Comparison of ENCODE assay signal across 17 cellular contexts in the genomic region with DNA sequence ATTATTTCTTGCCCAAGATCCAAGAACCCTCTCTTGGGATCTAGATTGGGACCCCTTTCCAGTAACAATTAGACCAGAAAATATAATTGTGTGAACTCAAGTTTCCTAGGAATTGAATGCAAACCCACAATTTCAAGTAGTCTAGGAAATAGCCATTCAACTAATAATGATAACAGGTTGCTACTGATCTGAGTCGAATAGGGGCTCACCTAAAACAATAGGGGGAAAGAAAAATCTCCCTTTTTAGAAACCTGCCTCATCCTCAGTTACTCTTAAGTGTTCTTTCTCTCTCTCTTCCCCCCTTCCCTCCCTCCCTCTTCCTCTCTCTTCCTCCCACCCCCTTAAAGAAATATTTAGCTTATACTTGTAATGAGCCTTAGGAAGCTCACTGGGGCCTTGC.
DNase-seq lines count a peak whose midpoint lies in the region; ATAC-seq, FAIRE-seq and TF ChIP-seq lines count a peak whose summit lies in the region.
"Had no signal": no experiment of that assay in that cellular context is flagged by ENCODE, and none has a peak within 500 bp of the region (broad histone marks: within the 10 kb centered on the region; RNA-seq: fewer than 3 reads in every experiment).

No MANE protein-coding gene starts in this region.

- H3K27ac Mint-ChIP-seq in WTC11 (peak overlapping the region; percentile 41; the same call in 1 of the 2 replicates), endodermal cell (no peak overlapping the region)
- H3K27ac Mint-ChIP-seq: CD4-positive, alpha-beta memory T cell had no signal

- CTCF ChIA-PET in WTC11 (lab: Charles Lee) = interaction anchor here (1.1 kb wide), 1 partner anchor 15 kb away, joined by 3 read pairs; no protein-coding TSS in a partner anchor

- WGBS in endodermal cell (ENCODE audit: insufficient coverage in 1 of 2, insufficient read length in 1 of 2), 2 experiments = 86 to 95% methylated on average over 1 of the region's 1 CpG

- H3K4me3 Mint-ChIP-seq in WTC11 = no peak overlapping the region
- no peak overlapping the region for H3K4me3 Mint-ChIP-seq in endodermal cell
- H3K4me3 Mint-ChIP-seq: CD4-positive, alpha-beta memory T cell had no signal

- no peak for TF ChIP-seq CTCF in WTC11 (IDR thresholded peaks at IDR 0.05)
- TF ChIP-seq CTCF in endodermal cell (conservative IDR thresholded peaks at IDR 0.05) = no peak
- TF ChIP-seq CTCF in kidney (IDR thresholded peaks at IDR 0.05; ENCODE audit: borderline replicate concordance, extremely low read depth, insufficient read depth) = no peak

- H3K36me3 ChIP-seq in HUES48 (ENCODE audit: control insufficient read depth, insufficient read depth, low read length) (no peaks in the 10 kb centered on the region), iPS-15b (ENCODE audit: control insufficient read depth, insufficient read depth, low read length) (no peaks in the 10 kb centered on the region), endodermal cell (ENCODE audit: control insufficient read depth, insufficient read depth, low read length) (no peaks in the 10 kb centered on the region), kidney (ENCODE audit: control insufficient read depth in 1 of 2, insufficient read depth in 2 of 2, low read length in 2 of 2) (no peaks in the 10 kb centered on the region)
- H3K36me3 ChIP-seq: BE2C had no signal

- no peak for ATAC-seq in WTC11
- no peak for ATAC-seq in HG02610 (IDR thresholded peaks at IDR 0.05; ENCODE audit: unreplicated experiment)
- no peak for ATAC-seq in HG03025 (IDR thresholded peaks at IDR 0.05; ENCODE audit: low FRiP score, unreplicated experiment)
- ATAC-seq: A549 had no signal

- FAIRE-seq in kidney (lab: Jason Lieb, UNC) = no peak
- FAIRE-seq: A549, G401.6, GM19239 had no signal

- H3K27me3 Mint-ChIP-seq in WTC11 (ENCODE audit: low read depth) (peaks cover 3% of the 10 kb centered on the region; the same call in 1 of the 2 replicates), endodermal cell (ENCODE audit: insufficient read depth) (no peaks in the 10 kb centered on the region)
- H3K27me3 Mint-ChIP-seq: CD4-positive, alpha-beta memory T cell had no signal

- H3K9me3 ChIP-seq in HUES48 (ENCODE audit: control insufficient read depth, insufficient read depth, low read length) = no peaks in the 10 kb centered on the region
- no peaks in the 10 kb centered on the region for H3K9me3 ChIP-seq in iPS-15b (ENCODE audit: control insufficient read depth, insufficient read depth, low read length)
- no peaks in the 10 kb centered on the region for H3K9me3 ChIP-seq in endodermal cell (ENCODE audit: control insufficient read depth, low read length)
- H3K9me3 ChIP-seq in kidney (ENCODE audit: control insufficient read depth in 1 of 2, low read length in 2 of 2) = no peaks in the 10 kb centered on the region
- H3K9me3 ChIP-seq: A549, BE2C had no signal

- DNase-seq in WTC11 (ENCODE audit: low spot score) (no peak), endodermal cell (no peak), kidney (no peak)
- DNase-seq: BE2C; CD4-positive, alpha-beta memory T cell; DMS79; H7; IMR-90; KBM-7 had no signal

- H3K4me1 Mint-ChIP-seq in WTC11 (peaks cover 61% of the 10 kb centered on the region), endodermal cell (peaks cover 21% of the 10 kb centered on the region)
- H3K4me1 Mint-ChIP-seq: CD4-positive, alpha-beta memory T cell had no signal

- POLR2A ChIA-PET in WTC11 (lab: Charles Lee) = no interaction called here

- no peaks in the 10 kb centered on the region for H3K36me3 Mint-ChIP-seq in WTC11
- no peaks in the 10 kb centered on the region for H3K36me3 Mint-ChIP-seq in endodermal cell (ENCODE audit: low read depth)
- H3K36me3 Mint-ChIP-seq: CD4-positive, alpha-beta memory T cell had no signal

- H3K4me1 ChIP-seq in HUES48 (ENCODE audit: control insufficient read depth, insufficient read depth, low read length) (peaks cover 47% of the 10 kb centered on the region), iPS-15b (ENCODE audit: control insufficient read depth, insufficient read depth, low read length) (peaks cover 22% of the 10 kb centered on the region), endodermal cell (ENCODE audit: control insufficient read depth, insufficient read depth, low read length) (peaks cover 3% of the 10 kb centered on the region), kidney (ENCODE audit: control insufficient read depth in 1 of 2, insufficient read depth in 1 of 2, low read depth in 1 of 2, low read length in 2 of 2) (no peaks in the 10 kb centered on the region)
- H3K4me1 ChIP-seq: A549, BE2C had no signal

- intact Hi-C loops in kidney (cut with DNase I) = no loop called here

- H3K27ac ChIP-seq in HUES48 (ENCODE audit: low read depth, low read length) (peak overlapping the region; percentile 85), endodermal cell (ENCODE audit: low read depth, low read length) (no peak overlapping the region), kidney (ENCODE audit: low read depth in 2 of 2, low read length in 2 of 2) (no peak overlapping the region)
- H3K27ac ChIP-seq: A549, C4-2B had no signal

- peak overlapping the region; percentile 45 for H3K9ac ChIP-seq in HUES48 (ENCODE audit: low read depth, low read length)
- peak overlapping the region; percentile 40 for H3K9ac ChIP-seq in iPS-15b (ENCODE audit: low read depth, low read length)
- H3K9ac ChIP-seq in endodermal cell (ENCODE audit: extremely low read depth, low read length, poor library complexity, severe bottlenecking) = no peak overlapping the region
- no peak overlapping the region for H3K9ac ChIP-seq in kidney (ENCODE audit: low read length in 2 of 2)

- H3K4me3 ChIP-seq in HUES48 (ENCODE audit: low read depth, low read length) = no peak overlapping the region
- H3K4me3 ChIP-seq in iPS-15b (ENCODE audit: low read depth, low read length) = no peak overlapping the region
- H3K4me3 ChIP-seq in endodermal cell (ENCODE audit: low read length) = no peak overlapping the region
- no peak overlapping the region for H3K4me3 ChIP-seq in kidney (ENCODE audit: low read length in 2 of 2)
- H3K4me3 ChIP-seq: A549 had no signal

- H3K9me3 Mint-ChIP-seq in WTC11 = no peaks in the 10 kb centered on the region
- no peaks in the 10 kb centered on the region for H3K9me3 Mint-ChIP-seq in endodermal cell
- H3K9me3 Mint-ChIP-seq: CD4-positive, alpha-beta memory T cell had no signal

- H3K27me3 ChIP-seq in HUES48 (ENCODE audit: control insufficient read depth, insufficient read depth, low read length) (no peaks in the 10 kb centered on the region), iPS-15b (ENCODE audit: control insufficient read depth, insufficient read depth, low read length) (no peaks in the 10 kb centered on the region), endodermal cell (ENCODE audit: control insufficient read depth, insufficient read depth, low read length, poor library complexity, severe bottlenecking) (no peaks in the 10 kb centered on the region)
- H3K27me3 ChIP-seq: BE2C had no signal

TF ChIP-seq in WTC11, 78 proteins besides CTCF, POLR2A, EP300 and RAD21 (continues in another document):
- TF ChIP-seq HMGA2 (CRISPR knock-in tag; IDR thresholded peaks at IDR 0.05) (no peak), SOX15 (CRISPR knock-in tag; IDR thresholded peaks at IDR 0.05) (no peak), GTF2I (CRISPR knock-in tag; conservative IDR thresholded peaks at IDR 0.05) (no peak), E2F4 (CRISPR knock-in tag; IDR thresholded peaks at IDR 0.05; ENCODE audit: borderline replicate concordance, low read depth) (no peak), ELF4 (CRISPR knock-in tag; IDR thresholded peaks at IDR 0.05; ENCODE audit: low read depth) (no peak), ZNF281 (CRISPR knock-in tag; IDR thresholded peaks at IDR 0.05) (no peak), RORB (CRISPR knock-in tag; IDR thresholded peaks at IDR 0.05) (no peak), FOXK1 (CRISPR knock-in tag; IDR thresholded peaks at IDR 0.05) (no peak), MXD4 (CRISPR knock-in tag; IDR thresholded peaks at IDR 0.05; ENCODE audit: borderline replicate concordance) (no peak), MYBL2 (CRISPR knock-in tag; IDR thresholded peaks at IDR 0.05) (no peak), ATF1 (CRISPR knock-in tag; IDR thresholded peaks at IDR 0.05) (no peak)

Comparison
In these comparisons a context has a peak if more than half of its experiments do, and no peak if none do; other contexts are left out.
1. H3K9ac ChIP-seq: peak in HUES48 (single experiment) and iPS-15b (single experiment); none in endodermal cell (single experiment) and kidney (0 of 2).